Comparison of ENCODE assay signal across 1 cellular context in the genomic region with DNA sequence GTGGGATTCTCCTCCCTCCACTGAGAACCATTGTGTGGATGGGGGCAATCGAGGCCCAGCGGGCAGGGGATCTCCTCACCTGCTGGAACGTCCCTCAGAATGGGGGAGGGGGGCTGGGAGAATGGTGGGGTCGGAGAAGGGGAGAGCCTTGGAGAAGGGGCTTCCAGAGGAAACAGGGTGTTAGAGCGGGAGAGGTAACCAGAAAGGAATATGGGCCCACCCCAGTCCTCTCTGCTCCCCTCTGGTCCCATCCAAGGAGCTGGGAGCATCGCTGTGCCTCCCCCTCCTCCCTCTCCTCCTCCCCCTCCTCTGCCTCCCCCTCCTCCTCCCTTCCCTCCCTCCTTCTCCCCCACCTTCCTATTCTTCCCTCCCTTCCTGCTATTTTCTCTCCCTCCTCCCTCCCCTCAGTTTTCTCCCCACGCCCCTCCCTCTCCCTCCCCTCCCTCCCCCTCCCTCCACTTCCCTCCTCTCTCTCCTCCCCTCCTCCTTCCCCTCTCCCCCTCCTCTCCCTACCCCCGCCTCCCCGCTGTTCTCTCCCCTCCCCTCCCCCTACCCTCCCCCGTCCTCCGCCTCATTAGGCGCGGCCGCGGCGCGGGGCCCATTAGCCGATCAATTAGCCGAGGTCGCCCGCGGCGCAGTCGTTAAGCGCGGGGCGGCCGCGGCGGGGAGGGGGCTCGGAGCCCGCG.
TF ChIP-seq lines count a peak whose summit lies in the region.

No MANE protein-coding gene starts in this region.

TF ChIP-seq in GM23338, 12 proteins besides CTCF, POLR2A, EP300 and RAD21 (continued from another document):
- TF ChIP-seq, protein P1, sequence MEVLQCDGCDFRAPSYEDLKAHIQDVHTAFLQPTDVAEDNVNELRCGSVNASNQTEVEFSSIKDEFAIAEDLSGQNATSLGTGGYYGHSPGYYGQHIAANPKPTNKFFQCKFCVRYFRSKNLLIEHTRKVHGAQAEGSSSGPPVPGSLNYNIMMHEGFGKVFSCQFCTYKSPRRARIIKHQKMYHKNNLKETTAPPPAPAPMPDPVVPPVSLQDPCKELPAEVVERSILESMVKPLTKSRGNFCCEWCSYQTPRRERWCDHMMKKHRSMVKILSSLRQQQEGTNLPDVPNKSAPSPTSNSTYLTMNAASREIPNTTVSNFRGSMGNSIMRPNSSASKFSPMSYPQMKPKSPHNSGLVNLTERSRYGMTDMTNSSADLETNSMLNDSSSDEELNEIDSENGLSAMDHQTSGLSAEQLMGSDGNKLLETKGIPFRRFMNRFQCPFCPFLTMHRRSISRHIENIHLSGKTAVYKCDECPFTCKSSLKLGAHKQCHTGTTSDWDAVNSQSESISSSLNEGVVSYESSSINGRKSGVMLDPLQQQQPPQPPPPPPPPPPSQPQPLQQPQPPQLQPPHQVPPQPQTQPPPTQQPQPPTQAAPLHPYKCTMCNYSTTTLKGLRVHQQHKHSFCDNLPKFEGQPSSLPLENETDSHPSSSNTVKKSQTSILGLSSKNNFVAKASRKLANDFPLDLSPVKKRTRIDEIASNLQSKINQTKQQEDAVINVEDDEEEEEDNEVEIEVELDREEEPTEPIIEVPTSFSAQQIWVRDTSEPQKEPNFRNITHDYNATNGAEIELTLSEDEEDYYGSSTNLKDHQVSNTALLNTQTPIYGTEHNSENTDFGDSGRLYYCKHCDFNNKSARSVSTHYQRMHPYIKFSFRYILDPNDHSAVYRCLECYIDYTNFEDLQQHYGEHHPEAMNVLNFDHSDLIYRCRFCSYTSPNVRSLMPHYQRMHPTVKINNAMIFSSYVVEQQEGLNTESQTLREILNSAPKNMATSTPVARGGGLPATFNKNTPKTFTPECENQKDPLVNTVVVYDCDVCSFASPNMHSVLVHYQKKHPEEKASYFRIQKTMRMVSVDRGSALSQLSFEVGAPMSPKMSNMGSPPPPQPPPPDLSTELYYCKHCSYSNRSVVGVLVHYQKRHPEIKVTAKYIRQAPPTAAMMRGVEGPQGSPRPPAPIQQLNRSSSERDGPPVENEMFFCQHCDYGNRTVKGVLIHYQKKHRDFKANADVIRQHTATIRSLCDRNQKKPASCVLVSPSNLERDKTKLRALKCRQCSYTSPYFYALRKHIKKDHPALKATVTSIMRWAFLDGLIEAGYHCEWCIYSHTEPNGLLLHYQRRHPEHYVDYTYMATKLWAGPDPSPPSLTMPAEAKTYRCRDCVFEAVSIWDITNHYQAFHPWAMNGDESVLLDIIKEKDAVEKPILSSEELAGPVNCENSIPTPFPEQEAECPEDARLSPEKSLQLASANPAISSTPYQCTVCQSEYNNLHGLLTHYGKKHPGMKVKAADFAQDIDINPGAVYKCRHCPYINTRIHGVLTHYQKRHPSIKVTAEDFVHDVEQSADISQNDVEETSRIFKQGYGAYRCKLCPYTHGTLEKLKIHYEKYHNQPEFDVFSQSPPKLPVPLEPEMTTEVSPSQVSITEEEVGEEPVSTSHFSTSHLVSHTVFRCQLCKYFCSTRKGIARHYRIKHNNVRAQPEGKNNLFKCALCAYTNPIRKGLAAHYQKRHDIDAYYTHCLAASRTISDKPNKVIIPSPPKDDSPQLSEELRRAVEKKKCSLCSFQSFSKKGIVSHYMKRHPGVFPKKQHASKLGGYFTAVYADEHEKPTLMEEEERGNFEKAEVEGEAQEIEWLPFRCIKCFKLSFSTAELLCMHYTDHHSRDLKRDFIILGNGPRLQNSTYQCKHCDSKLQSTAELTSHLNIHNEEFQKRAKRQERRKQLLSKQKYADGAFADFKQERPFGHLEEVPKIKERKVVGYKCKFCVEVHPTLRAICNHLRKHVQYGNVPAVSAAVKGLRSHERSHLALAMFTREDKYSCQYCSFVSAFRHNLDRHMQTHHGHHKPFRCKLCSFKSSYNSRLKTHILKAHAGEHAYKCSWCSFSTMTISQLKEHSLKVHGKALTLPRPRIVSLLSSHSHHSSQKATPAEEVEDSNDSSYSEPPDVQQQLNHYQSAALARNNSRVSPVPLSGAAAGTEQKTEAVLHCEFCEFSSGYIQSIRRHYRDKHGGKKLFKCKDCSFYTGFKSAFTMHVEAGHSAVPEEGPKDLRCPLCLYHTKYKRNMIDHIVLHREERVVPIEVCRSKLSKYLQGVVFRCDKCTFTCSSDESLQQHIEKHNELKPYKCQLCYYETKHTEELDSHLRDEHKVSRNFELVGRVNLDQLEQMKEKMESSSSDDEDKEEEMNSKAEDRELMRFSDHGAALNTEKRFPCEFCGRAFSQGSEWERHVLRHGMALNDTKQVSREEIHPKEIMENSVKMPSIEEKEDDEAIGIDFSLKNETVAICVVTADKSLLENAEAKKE (CRISPR knock-in tag; IDR thresholded peaks at IDR 0.05) = no peak
- no peak for TF ChIP-seq CREB1 (CRISPR knock-in tag; IDR thresholded peaks at IDR 0.05; ENCODE audit: low read depth)
- no peak for TF ChIP-seq STAT1 (IDR thresholded peaks at IDR 0.05; ENCODE audit: unreplicated experiment)
- TF ChIP-seq JUNB (IDR thresholded peaks at IDR 0.05; ENCODE audit: unreplicated experiment) = no peak
- no peak for TF ChIP-seq ZNF114 (CRISPR knock-in tag; IDR thresholded peaks at IDR 0.05)
- TF ChIP-seq, protein P2, sequence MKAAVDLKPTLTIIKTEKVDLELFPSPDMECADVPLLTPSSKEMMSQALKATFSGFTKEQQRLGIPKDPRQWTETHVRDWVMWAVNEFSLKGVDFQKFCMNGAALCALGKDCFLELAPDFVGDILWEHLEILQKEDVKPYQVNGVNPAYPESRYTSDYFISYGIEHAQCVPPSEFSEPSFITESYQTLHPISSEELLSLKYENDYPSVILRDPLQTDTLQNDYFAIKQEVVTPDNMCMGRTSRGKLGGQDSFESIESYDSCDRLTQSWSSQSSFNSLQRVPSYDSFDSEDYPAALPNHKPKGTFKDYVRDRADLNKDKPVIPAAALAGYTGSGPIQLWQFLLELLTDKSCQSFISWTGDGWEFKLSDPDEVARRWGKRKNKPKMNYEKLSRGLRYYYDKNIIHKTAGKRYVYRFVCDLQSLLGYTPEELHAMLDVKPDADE (IDR thresholded peaks at IDR 0.05) = no peak
